1 cellular context compared by ENCODE assay signal in genomic region chr19:927044-927706, GRCh38.
A peak's percentile ranks its signal among the peaks of the same experiment; 100 is the strongest.
TF ChIP-seq lines count a peak whose summit lies in the region.

No MANE protein-coding gene starts in this region.

TF ChIP-seq in HepG2, 621 proteins besides CTCF, POLR2A, EP300 and RAD21 (continued from another document):
- no peak for TF ChIP-seq ZNF362 (CRISPR knock-in tag; IDR thresholded peaks at IDR 0.05; ENCODE audit: borderline replicate concordance)
- TF ChIP-seq NFIC (IDR thresholded peaks at IDR 0.05; ENCODE audit: low read length): 0 out of 2 replicates have a peak, but pooled peaks have one; percentile 21
- no peak for TF ChIP-seq RCOR2 (CRISPR knock-in tag; IDR thresholded peaks at IDR 0.05)
- TF ChIP-seq ZNF605 (CRISPR knock-in tag; IDR thresholded peaks at IDR 0.05): no peak
- no peak for TF ChIP-seq ZNF660 (CRISPR knock-in tag; IDR thresholded peaks at IDR 0.05; ENCODE audit: borderline replicate concordance, low read depth)
- TF ChIP-seq ZNF737 (CRISPR knock-in tag; IDR thresholded peaks at IDR 0.05; ENCODE audit: borderline replicate concordance): no peak
- no peak; the same call in none of the 2 replicates for TF ChIP-seq PCBP1 (IDR thresholded peaks at IDR 0.05; ENCODE audit: borderline replicate concordance, low read depth, low read length)
- TF ChIP-seq KMT2B (CRISPR knock-in tag; IDR thresholded peaks at IDR 0.05): no peak
- TF ChIP-seq ONECUT2 (CRISPR knock-in tag; IDR thresholded peaks at IDR 0.05): no peak
TF ChIP-seq in HepG2: peak in this region for 93.
